Comparison of ENCODE assay signal across 8 cellular contexts in the genomic region with DNA sequence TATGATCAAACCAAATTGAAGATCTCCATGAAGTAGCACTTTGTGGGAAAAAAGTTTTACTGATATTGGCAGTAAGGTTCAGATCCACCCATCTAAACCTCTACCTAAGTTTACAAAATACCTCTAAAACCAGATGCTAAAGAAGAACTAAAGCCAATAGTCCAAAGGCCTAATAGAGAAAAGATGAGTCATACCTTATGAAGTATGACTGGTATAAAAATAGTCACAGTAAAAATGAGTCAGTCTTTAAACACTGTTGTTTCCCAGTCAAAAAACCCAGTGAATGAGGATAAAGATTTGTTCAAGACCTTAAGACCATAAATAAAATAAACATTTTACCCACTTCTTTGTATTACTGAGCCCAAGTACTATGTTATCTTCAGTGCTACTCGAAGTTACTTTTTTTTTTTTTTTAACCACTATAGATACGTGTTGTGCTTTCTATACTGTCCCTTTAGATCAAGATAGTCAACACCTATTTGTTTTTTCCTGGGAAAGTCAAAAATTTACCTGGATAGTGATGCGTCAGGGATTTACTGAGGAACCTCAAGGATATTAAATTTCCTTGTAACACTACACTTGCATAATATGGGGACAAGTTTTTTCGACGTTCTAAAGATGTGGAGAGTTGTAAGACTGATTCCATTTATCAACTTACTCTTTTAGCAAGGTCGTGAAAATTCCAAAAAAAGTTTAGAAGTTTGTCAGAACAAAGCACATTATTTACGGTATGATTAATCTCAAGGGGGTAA.
A peak's percentile ranks its signal among the peaks of the same experiment; 100 is the strongest.
DNase-seq lines count a peak whose midpoint lies in the region; ATAC-seq and TF ChIP-seq lines count a peak whose summit lies in the region.

No MANE protein-coding gene starts in this region.

- H3K27ac ChIP-seq in osteoblast (ENCODE audit: low read depth, low read length): no peak overlapping the region
- no peak overlapping the region for H3K27ac ChIP-seq in adrenal gland
- H3K27ac ChIP-seq in SJCRH30: no peak overlapping the region

- H4K20me1 ChIP-seq in osteoblast (ENCODE audit: insufficient read depth, low read length): no peaks in the 10 kb centered on the region

- ATAC-seq in GM18861 (IDR thresholded peaks at IDR 0.05; ENCODE audit: unreplicated experiment): peak; percentile 99
- peak; percentile 99 for ATAC-seq in HG02884 (IDR thresholded peaks at IDR 0.05; ENCODE audit: unreplicated experiment)

- peaks cover 1% of the 10 kb centered on the region for H3K9me3 ChIP-seq in osteoblast (ENCODE audit: low read depth, low read length)
- H3K9me3 ChIP-seq in adrenal gland (replicated peaks in 1 of 3): no peaks in the 10 kb centered on the region
- H3K9me3 ChIP-seq in SJCRH30 (replicated peaks): no peaks in the 10 kb centered on the region

- TF ChIP-seq POLR2A in adrenal gland (IDR thresholded peaks at IDR 0.05): no peak

- no peaks in the 10 kb centered on the region for H3K79me2 ChIP-seq in osteoblast (ENCODE audit: insufficient read depth, low read length)

- DNase-seq in RKO (ENCODE audit: low spot score) (peak; percentile 90), osteoblast (ENCODE audit: insufficient read length, low spot score, missing footprints) (peak; percentile 46), adrenal gland (no peak), SHP77 treated with DMSO at 0.1 percent for 48 hours (lab: John Stamatoyannopoulos, UW) (no peak), SJCRH30 (no peak)
- no peak for DNase-seq in stimulated activated CD8-positive, alpha-beta memory T cell treated with anti-CD3 and anti-CD28 coated beads, Interleukin-4, amount 100 ng/mL, for 48 hours

- 52 to 65% (median 55%) methylated on average over 7 of the region's 7 CpGs for WGBS in adrenal gland, 4 donors

- H3K36me3 ChIP-seq in osteoblast (ENCODE audit: insufficient read depth, low read length) (no peaks in the 10 kb centered on the region), adrenal gland (replicated peaks in 1 of 2) (no peaks in the 10 kb centered on the region), SJCRH30 (no peaks in the 10 kb centered on the region)

- H3K4me3 ChIP-seq in osteoblast (ENCODE audit: insufficient read depth, low read length) (no peak overlapping the region), adrenal gland (no peak overlapping the region), SJCRH30 (no peak overlapping the region)

- H3K4me2 ChIP-seq in osteoblast (ENCODE audit: insufficient read depth, low read length): no peak overlapping the region

- peaks cover 8% of the 10 kb centered on the region for H3K4me1 ChIP-seq in osteoblast (ENCODE audit: insufficient read depth, low read length)
- no peaks in the 10 kb centered on the region for H3K4me1 ChIP-seq in adrenal gland (replicated peaks in 1 of 2)
- no peaks in the 10 kb centered on the region for H3K4me1 ChIP-seq in SJCRH30

- peaks cover 7% of the 10 kb centered on the region for H3K27me3 ChIP-seq in osteoblast (ENCODE audit: insufficient read depth, low read length)
- H3K27me3 ChIP-seq in adrenal gland: no peaks in the 10 kb centered on the region
- no peaks in the 10 kb centered on the region for H3K27me3 ChIP-seq in SJCRH30

- no peak overlapping the region for H2AFZ ChIP-seq in osteoblast (ENCODE audit: low read length)

- intact Hi-C loops in adrenal gland (cut with DNase I): no loop called here

- TF ChIP-seq CTCF in osteoblast (IDR thresholded peaks at IDR 0.05; ENCODE audit: extremely low read depth, low read depth, low read length): no peak
- no peak for TF ChIP-seq CTCF in adrenal gland (IDR thresholded peaks at IDR 0.05)

Comparison
In these comparisons a context has a peak if more than half of its experiments do, and no peak if none do; other contexts are left out.
1. DNase-seq: peak in RKO (single experiment) and osteoblast (single experiment); none in adrenal gland (0 of 7), SHP77 treated with DMSO at 0.1 percent for 48 hours (single experiment), stimulated activated CD8-positive, alpha-beta memory T cell treated with anti-CD3 and anti-CD28 coated beads, Interleukin-4, amount 100 ng/mL, for 48 hours (single experiment) and SJCRH30 (0 of 2).